In the genomic region with DNA sequence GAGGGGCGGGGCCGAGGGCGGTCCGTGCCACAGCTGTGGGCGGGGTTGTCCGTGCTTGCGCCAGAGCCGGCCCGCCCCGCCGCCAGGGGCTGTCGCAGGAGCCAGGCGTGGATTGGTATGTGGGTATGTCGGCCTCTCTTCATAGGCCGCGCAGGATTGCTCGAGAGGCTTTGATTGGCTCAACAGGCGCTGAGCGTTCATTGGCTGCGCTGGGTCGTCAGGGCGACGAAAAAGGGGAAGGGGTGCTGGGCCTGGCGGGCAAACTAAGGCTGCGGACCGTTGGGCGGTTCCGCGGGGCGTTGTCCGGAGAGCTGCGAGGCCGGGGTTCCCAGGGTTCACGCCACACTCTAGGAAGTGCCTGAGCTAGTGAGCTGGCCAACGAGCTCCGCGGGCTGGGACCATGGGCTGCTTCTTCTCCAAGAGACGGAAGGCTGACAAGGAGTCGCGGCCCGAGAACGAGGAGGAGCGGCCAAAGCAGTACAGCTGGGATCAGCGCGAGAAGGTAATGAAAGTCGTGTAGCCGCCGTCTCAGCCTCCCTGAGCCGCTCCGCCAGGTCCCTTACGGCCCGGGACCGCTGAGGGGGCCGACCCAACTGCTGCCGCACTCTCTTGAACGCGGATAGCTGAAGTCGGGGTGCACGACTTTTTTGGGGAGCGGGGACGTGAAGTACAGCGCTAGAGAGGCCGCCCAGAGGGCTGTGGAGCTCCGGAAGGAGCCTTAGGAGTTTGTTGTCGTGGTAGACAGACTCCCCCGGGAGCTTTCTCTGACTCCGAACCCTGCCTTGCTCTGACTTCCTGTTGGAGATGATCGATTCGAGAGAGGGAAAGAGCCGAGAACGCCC, we compare ENCODE assay signal across 8 cellular contexts. TPM values are rescaled to one million over a fixed set of nuclear protein-coding genes. Genes with fewer than 3 reads are reported as not detected.
DNase-seq lines count a peak whose midpoint lies in the region; ATAC-seq and TF ChIP-seq lines count a peak whose summit lies in the region.

A gene (plus strand): TSS at position 343 of the 842 bp plus-strand sequence. CDS start 58 bp downstream, at position 401.

- peaks cover 0 to 8% of the 10 kb centered on the region in 2 donors for H3K4me1 ChIP-seq in ascending aorta
- peaks cover 0 to 4% of the 10 kb centered on the region in 2 donors for H3K4me1 ChIP-seq in right atrium auricular region
- no peaks in the 10 kb centered on the region for H3K4me1 ChIP-seq in prostate gland (replicated peaks)

- TF ChIP-seq CTCF in ascending aorta (IDR thresholded peaks at IDR 0.05) (no peak), right atrium auricular region (IDR thresholded peaks at IDR 0.05) (no peak), prostate gland (IDR thresholded peaks at IDR 0.05) (peak in 2 of 4 experiments; percentile 42 to 71)

- H3K27me3 ChIP-seq in ascending aorta: no peaks in the 10 kb centered on the region
- no peaks in the 10 kb centered on the region for H3K27me3 ChIP-seq in right atrium auricular region
- no peaks in the 10 kb centered on the region for H3K27me3 ChIP-seq in prostate gland (replicated peaks; ENCODE audit: insufficient read depth)

- no peaks in the 10 kb centered on the region for H3K36me3 ChIP-seq in ascending aorta
- no peaks in the 10 kb centered on the region for H3K36me3 ChIP-seq in right atrium auricular region
- H3K36me3 ChIP-seq in prostate gland: no peaks in the 10 kb centered on the region

- intact Hi-C loops in ascending aorta (cut with DNase I): loop anchor here (2.0 to 5.0 kb wide), 3 partner anchors 76 to 295 kb away; a partner anchor contains a TSS
- intact Hi-C loops in prostate gland (cut with DNase I): no loop called here

- ATAC-seq in GM18499 (IDR thresholded peaks at IDR 0.05; ENCODE audit: insufficient read depth, unreplicated experiment) (peak; percentile 84), HG02885 (IDR thresholded peaks at IDR 0.05; ENCODE audit: poor library complexity, unreplicated experiment) (peak; percentile 95)

- TF ChIP-seq POLR2A in prostate gland (IDR thresholded peaks at IDR 0.05): peak; percentile 90

- H3K27ac ChIP-seq in ascending aorta (peak within 1 kb of the TSS; percentile 79 to 88), right atrium auricular region (peak within 1 kb of the TSS; percentile 87 to 91), prostate gland (peak within 1 kb of the TSS; percentile 83 to 85)

- WGBS in prostate gland: 1% methylated on average over 56 of the region's 71 CpGs

- DNase-seq in NCI-H1694 (lab: John Stamatoyannopoulos, UW) (peak; percentile 87), T-helper 2 cell (peak; percentile 71 to 94 (median 76)), ascending aorta (ENCODE audit: low spot score in 2 of 2) (peak; percentile 86 to 96), right atrium auricular region (ENCODE audit: low spot score) (peak; percentile 94), prostate gland (ENCODE audit: low spot score) (peak; percentile 91), ureter (ENCODE audit: low spot score) (peak; percentile 92)

- H3K4me3 ChIP-seq in ascending aorta (peak within 1 kb of the TSS; percentile 69 to 75), right atrium auricular region (peak within 1 kb of the TSS; percentile 61 to 67), prostate gland (peak within 1 kb of the TSS; percentile 56 to 57)

- H3K9me3 ChIP-seq in ascending aorta (no peaks in the 10 kb centered on the region), right atrium auricular region (no peaks in the 10 kb centered on the region), prostate gland (no peaks in the 10 kb centered on the region)

RNA-seq across cellular contexts. Expression of the gene that starts here (rescaled TPM):
- total RNA-seq in ascending aorta (6.6 TPM), right atrium auricular region (1 to 10 TPM; 3.9 to 5.0 TPM), prostate gland (1 to 10 TPM; 6.0 to 7.6 TPM), ureter (6.7 TPM)

Comparison
In these comparisons a context has a peak if more than half of its experiments do, and no peak if none do; other contexts are left out.
1. Peak in every context shown above with its lines: DNase-seq, ATAC-seq, H3K4me3 ChIP-seq and H3K27ac ChIP-seq.